In genomic region chr18:37254256-37254880, GRCh38 we compare ENCODE assay signal across 8 cellular contexts.
DNase-seq lines count a peak whose midpoint lies in the region; ATAC-seq and TF ChIP-seq lines count a peak whose summit lies in the region.

No MANE protein-coding gene starts in this region.

- no peak overlapping the region for H3K4me3 ChIP-seq in CD4-positive, alpha-beta memory T cell (ENCODE audit: low read length in 2 of 2)
- H3K4me3 ChIP-seq in MM.1S (ENCODE audit: low read length) (peak overlapping the region; percentile 25; the same call in 1 of the 2 replicates), endodermal cell (ENCODE audit: low read length) (peak overlapping the region; percentile 45), osteoblast (ENCODE audit: insufficient read depth, low read length) (no peak overlapping the region), gastroesophageal sphincter (peak overlapping the region in 1 of 2 donors; percentile 52), OCI-LY7 (ENCODE audit: low read depth, low read length, poor library complexity, severe bottlenecking) (no peak overlapping the region)

- WGBS in endodermal cell (ENCODE audit: insufficient coverage in 1 of 2, insufficient read length in 1 of 2), 2 experiments = 16 to 27% methylated on average over 17 to 49 of the region's 49 CpGs
- WGBS in gastroesophageal sphincter (ENCODE audit: low coverage in 1 of 2), 2 donors = no CpG with 5 or more reads among the region's 49 CpGs

- no peak overlapping the region for H3K9ac ChIP-seq in MM.1S (ENCODE audit: low read length)
- H3K9ac ChIP-seq in endodermal cell (ENCODE audit: extremely low read depth, low read length, poor library complexity, severe bottlenecking) = no peak overlapping the region

- no TSS peak for BruUV-seq in OCI-LY7 (replicated peaks; lab: Mats Ljungman, UMichigan)

- CTCF ChIA-PET in CD4-positive, alpha-beta memory T cell (lab: Charles Lee; ENCODE audit: partially characterized antibody) = no interaction called here
- CTCF ChIA-PET in OCI-LY7 (lab: Charles Lee; ENCODE audit: unreplicated experiment) = no interaction called here

- no peak overlapping the region for H3K27ac ChIP-seq in CD4-positive, alpha-beta memory T cell (ENCODE audit: low read depth, low read length)
- H3K27ac ChIP-seq in MM.1S (ENCODE audit: low read length) = no peak overlapping the region
- no peak overlapping the region for H3K27ac ChIP-seq in endodermal cell (ENCODE audit: low read depth, low read length)
- no peak overlapping the region for H3K27ac ChIP-seq in osteoblast (ENCODE audit: low read depth, low read length)
- no peak overlapping the region for H3K27ac ChIP-seq in gastroesophageal sphincter
- H3K27ac ChIP-seq in OCI-LY7 (ENCODE audit: low read depth, low read length, poor library complexity, severe bottlenecking) = no peak overlapping the region

- no peak for TF ChIP-seq POLR2A in gastroesophageal sphincter (IDR thresholded peaks at IDR 0.05)

- H3K79me2 ChIP-seq in MM.1S (ENCODE audit: low read length) = no peaks in the 10 kb centered on the region
- H3K79me2 ChIP-seq in osteoblast (ENCODE audit: insufficient read depth, low read length) = no peaks in the 10 kb centered on the region
- H3K79me2 ChIP-seq in OCI-LY7 (ENCODE audit: insufficient read depth, low read depth, low read length) = no peaks in the 10 kb centered on the region

- no peaks in the 10 kb centered on the region for H3K36me3 ChIP-seq in CD4-positive, alpha-beta memory T cell (ENCODE audit: insufficient read depth, low read length)
- H3K36me3 ChIP-seq in MM.1S (replicated peaks; ENCODE audit: insufficient read depth, low read length) = no peaks in the 10 kb centered on the region
- H3K36me3 ChIP-seq in endodermal cell (ENCODE audit: control insufficient read depth, insufficient read depth, low read length) = no peaks in the 10 kb centered on the region
- no peaks in the 10 kb centered on the region for H3K36me3 ChIP-seq in osteoblast (ENCODE audit: insufficient read depth, low read length)
- H3K36me3 ChIP-seq in gastroesophageal sphincter = no peaks in the 10 kb centered on the region
- H3K36me3 ChIP-seq in OCI-LY7 (ENCODE audit: insufficient read depth, low read length) = no peaks in the 10 kb centered on the region

- intact Hi-C loops in CD4-positive, alpha-beta memory T cell (cut with micrococcal nuclease) = no loop called here
- intact Hi-C loops in OCI-LY7 (cut with micrococcal nuclease; ENCODE audit: unreplicated experiment) = no loop called here

- TF ChIP-seq CTCF in MM.1S (IDR thresholded peaks at IDR 0.05; ENCODE audit: low read length) (no peak), endodermal cell (conservative IDR thresholded peaks at IDR 0.05) (no peak), osteoblast (IDR thresholded peaks at IDR 0.05; ENCODE audit: extremely low read depth, low read depth, low read length) (no peak), gastroesophageal sphincter (IDR thresholded peaks at IDR 0.05) (no peak), OCI-LY7 (conservative IDR thresholded peaks at IDR 0.05; ENCODE audit: low read length) (no peak)

- no peaks in the 10 kb centered on the region for H4K20me1 ChIP-seq in MM.1S (ENCODE audit: insufficient read depth, low read length)
- no peaks in the 10 kb centered on the region for H4K20me1 ChIP-seq in osteoblast (ENCODE audit: insufficient read depth, low read length)
- H4K20me1 ChIP-seq in OCI-LY7 (ENCODE audit: insufficient read depth, low read length) = no peaks in the 10 kb centered on the region

- H2AFZ ChIP-seq in MM.1S (ENCODE audit: low read length) = 0 out of 2 replicates have a peak overlapping the region, but pooled peaks have one; percentile 23
- H2AFZ ChIP-seq in osteoblast (ENCODE audit: low read length) = no peak overlapping the region
- no peak overlapping the region for H2AFZ ChIP-seq in OCI-LY7 (ENCODE audit: low read length)

- H3K9me3 Mint-ChIP-seq in CD4-positive, alpha-beta memory T cell = peaks cover 0 to 2% (median 0%) of the 10 kb centered on the region in 8 donors
- H3K9me3 Mint-ChIP-seq in endodermal cell = no peaks in the 10 kb centered on the region

- no peaks in the 10 kb centered on the region for H3F3A ChIP-seq in MM.1S (ENCODE audit: insufficient read depth, low read length)

- peak overlapping the region in 7 of 8 donors; percentile 15 to 74 (median 64) for H3K4me3 Mint-ChIP-seq in CD4-positive, alpha-beta memory T cell
- peak overlapping the region; percentile 66 for H3K4me3 Mint-ChIP-seq in endodermal cell

- no peaks in the 10 kb centered on the region for H3K4me1 ChIP-seq in CD4-positive, alpha-beta memory T cell (ENCODE audit: insufficient read depth, low read length)
- H3K4me1 ChIP-seq in MM.1S (ENCODE audit: low read length) (no peaks in the 10 kb centered on the region), endodermal cell (ENCODE audit: control insufficient read depth, insufficient read depth, low read length) (peaks cover 3% of the 10 kb centered on the region), osteoblast (ENCODE audit: insufficient read depth, low read length) (no peaks in the 10 kb centered on the region), gastroesophageal sphincter (peaks cover 0 to 15% (median 0%) of the 10 kb centered on the region in 3 donors), OCI-LY7 (ENCODE audit: insufficient read depth, low read length, poor library complexity, severe bottlenecking) (no peaks in the 10 kb centered on the region)

- no peak for DNase-seq in CD4-positive, alpha-beta memory T cell
- DNase-seq in MM.1S = no peak
- DNase-seq in endodermal cell = no peak
- DNase-seq in osteoblast (ENCODE audit: insufficient read length, low spot score, missing footprints) = peak; percentile 68
- no peak for DNase-seq in OCI-LY7 (ENCODE audit: low spot score)

- peaks cover 3% of the 10 kb centered on the region for H3K27me3 ChIP-seq in CD4-positive, alpha-beta memory T cell (ENCODE audit: insufficient read depth, low read length)
- H3K27me3 ChIP-seq in MM.1S (replicated peaks; ENCODE audit: insufficient read depth, low read length) (no peaks in the 10 kb centered on the region; the same call in 1 of the 2 replicates), endodermal cell (ENCODE audit: control insufficient read depth, insufficient read depth, low read length, poor library complexity, severe bottlenecking) (peaks cover 47% of the 10 kb centered on the region), osteoblast (ENCODE audit: insufficient read depth, low read length) (peaks cover 44% of the 10 kb centered on the region), gastroesophageal sphincter (peaks cover 100% of the 10 kb centered on the region)

- no peaks in the 10 kb centered on the region for H3K36me3 Mint-ChIP-seq in CD4-positive, alpha-beta memory T cell
- no peaks in the 10 kb centered on the region for H3K36me3 Mint-ChIP-seq in endodermal cell (ENCODE audit: low read depth)

- peaks cover 38 to 45% of the 10 kb centered on the region in 2 donors for H3K27me3 Mint-ChIP-seq in CD4-positive, alpha-beta memory T cell
- H3K27me3 Mint-ChIP-seq in endodermal cell (ENCODE audit: insufficient read depth) = peaks cover 67% of the 10 kb centered on the region

- no peaks in the 10 kb centered on the region for H3K9me3 ChIP-seq in CD4-positive, alpha-beta memory T cell (ENCODE audit: control insufficient read depth in 1 of 2, low read length in 2 of 2)
- H3K9me3 ChIP-seq in MM.1S (replicated peaks; ENCODE audit: insufficient read depth, low read length) = no peaks in the 10 kb centered on the region
- no peaks in the 10 kb centered on the region for H3K9me3 ChIP-seq in endodermal cell (ENCODE audit: control insufficient read depth, low read length)
- no peaks in the 10 kb centered on the region for H3K9me3 ChIP-seq in osteoblast (ENCODE audit: low read depth, low read length)
- H3K9me3 ChIP-seq in gastroesophageal sphincter = no peaks in the 10 kb centered on the region
- H3K9me3 ChIP-seq in OCI-LY7 (ENCODE audit: low read length) = no peaks in the 10 kb centered on the region

- H3K4me2 ChIP-seq in MM.1S (ENCODE audit: low read depth, low read length) (peak overlapping the region; percentile 55; the same call in 1 of the 2 replicates), osteoblast (ENCODE audit: insufficient read depth, low read length) (no peak overlapping the region), OCI-LY7 (ENCODE audit: low read length) (no peak overlapping the region)

- POLR2A ChIA-PET in CD4-positive, alpha-beta memory T cell (lab: Charles Lee; ENCODE audit: partially characterized antibody) = no interaction called here
- POLR2A ChIA-PET in OCI-LY7 (lab: Charles Lee) = no interaction called here

- H3K4me1 Mint-ChIP-seq in CD4-positive, alpha-beta memory T cell = peaks cover 3 to 13% (median 7%) of the 10 kb centered on the region in 4 donors
- peaks cover 14% of the 10 kb centered on the region for H3K4me1 Mint-ChIP-seq in endodermal cell

- ATAC-seq in gastroesophageal sphincter = no peak
- ATAC-seq in GM18511 (IDR thresholded peaks at IDR 0.05; ENCODE audit: unreplicated experiment) = no peak
- no peak for ATAC-seq in HG03095 (IDR thresholded peaks at IDR 0.05; ENCODE audit: unreplicated experiment)

- no peak for TF ChIP-seq EP300 in gastroesophageal sphincter (IDR thresholded peaks at IDR 0.05)

- H3K9me2 ChIP-seq in MM.1S (replicated peaks; ENCODE audit: insufficient read depth, low read length) (no peaks in the 10 kb centered on the region), OCI-LY7 (ENCODE audit: insufficient read depth, low read length) (no peaks in the 10 kb centered on the region)

- no peak overlapping the region for H3K27ac Mint-ChIP-seq in CD4-positive, alpha-beta memory T cell
- H3K27ac Mint-ChIP-seq in endodermal cell = peak overlapping the region; percentile 38

Comparison
In these comparisons a context has a peak if more than half of its experiments do, and no peak if none do; other contexts are left out.
1. H3K4me3 ChIP-seq: peak in MM.1S (single experiment) and endodermal cell (single experiment); none in CD4-positive, alpha-beta memory T cell (0 of 2), osteoblast (single experiment) and OCI-LY7 (single experiment).